In the genomic region with DNA sequence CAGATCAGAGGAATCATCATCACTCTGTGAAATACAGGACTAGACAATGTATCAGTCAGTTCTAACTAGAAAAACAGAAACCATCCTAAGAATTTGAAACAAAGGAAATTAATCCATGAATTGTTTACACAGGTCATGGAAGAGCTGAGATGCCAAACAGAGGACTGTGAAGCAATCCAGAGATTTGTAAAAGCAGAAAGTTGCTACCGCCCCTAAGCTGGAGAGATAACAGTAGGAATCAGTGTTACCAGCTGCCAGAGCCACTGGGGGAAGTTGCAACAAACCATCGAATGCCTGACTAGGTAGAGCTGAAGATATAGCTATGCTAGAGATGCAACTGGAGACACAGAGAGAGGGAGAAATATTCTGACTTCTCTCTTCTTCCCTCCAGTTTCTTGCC, we compare ENCODE assay signal across 19 cellular contexts. TPM values are rescaled to one million over a fixed set of nuclear protein-coding genes. Genes with fewer than 3 reads are reported as not detected.
DNase-seq lines count a peak whose midpoint lies in the region; ATAC-seq and TF ChIP-seq lines count a peak whose summit lies in the region.
"Had no signal": no experiment of that assay in that cellular context is flagged by ENCODE, and none has a peak within 500 bp of the region (broad histone marks: within the 10 kb centered on the region; RNA-seq: fewer than 3 reads in every experiment).

No MANE protein-coding gene starts in this region.

- H2AFZ ChIP-seq in mesenchymal stem cell (ENCODE audit: low read depth, low read length) (no peak overlapping the region), Karpas-422 (ENCODE audit: low read length) (no peak overlapping the region)

- H3K4me2 ChIP-seq in mesenchymal stem cell (ENCODE audit: low read length, poor library complexity, severe bottlenecking), result no peak overlapping the region
- no peak overlapping the region for H3K4me2 ChIP-seq in Karpas-422 (ENCODE audit: low read depth, low read length, poor library complexity, severe bottlenecking)
- H3K4me2 ChIP-seq: A549 had no signal

- no peaks in the 10 kb centered on the region for H3K79me1 ChIP-seq in mesenchymal stem cell (replicated peaks; ENCODE audit: low read length, poor library complexity, severe bottlenecking)

- H2BK15ac ChIP-seq in mesenchymal stem cell (ENCODE audit: low read depth, poor library complexity, severe bottlenecking), result no peak overlapping the region

- H2AK5ac ChIP-seq in mesenchymal stem cell (ENCODE audit: low read length, severe bottlenecking), result no peak overlapping the region

- H3K9me3 ChIP-seq in RWPE2 (ENCODE audit: severe bottlenecking) (no peaks in the 10 kb centered on the region), mesenchymal stem cell (ENCODE audit: control insufficient read depth, low read length) (no peaks in the 10 kb centered on the region), Karpas-422 (ENCODE audit: low read length) (no peaks in the 10 kb centered on the region)
- H3K9me3 ChIP-seq: A549, SJCRH30 had no signal

- peak overlapping the region in 1 of 2 experiments; percentile 16 for H3K4ac ChIP-seq in mesenchymal stem cell (ENCODE audit: low read depth in 1 of 2, low read length in 2 of 2)

- no peak overlapping the region for H2BK12ac ChIP-seq in mesenchymal stem cell (ENCODE audit: low read length in 2 of 2)

- TF ChIP-seq CTCF in RWPE2 (IDR thresholded peaks at IDR 0.05; ENCODE audit: poor library complexity, severe bottlenecking) (no peak), epithelial cell of esophagus (IDR thresholded peaks at IDR 0.05; ENCODE audit: insufficient read depth, low read depth, low read length, missing control alignments) (no peak)

- H3K18ac ChIP-seq in mesenchymal stem cell (ENCODE audit: low read depth in 1 of 2, low read length in 2 of 2), result no peak overlapping the region

- no peaks in the 10 kb centered on the region for H3K79me2 ChIP-seq in Karpas-422 (ENCODE audit: low read length)

- no peak overlapping the region for H4K91ac ChIP-seq in mesenchymal stem cell (ENCODE audit: low read length)

- peaks cover 10% of the 10 kb centered on the region for H3K27me3 ChIP-seq in RWPE2 (ENCODE audit: insufficient read depth, poor library complexity, severe bottlenecking)
- H3K27me3 ChIP-seq in mesenchymal stem cell (ENCODE audit: control insufficient read depth in 1 of 2, insufficient read depth in 1 of 2, low read length in 2 of 2), result peaks cover 50 to 61% of the 10 kb centered on the region in 2 experiments
- no peaks in the 10 kb centered on the region for H3K27me3 ChIP-seq in Karpas-422 (ENCODE audit: low read length)

- ATAC-seq in RWPE2 (ENCODE audit: low read depth) (peak; percentile 42; the same call in 2 of the 3 replicates), GM21367 (IDR thresholded peaks at IDR 0.05; ENCODE audit: unreplicated experiment) (no peak), HG02938 (IDR thresholded peaks at IDR 0.05; ENCODE audit: unreplicated experiment) (no peak)
- ATAC-seq: Panc1 had no signal

- no peak overlapping the region for H3K14ac ChIP-seq in mesenchymal stem cell (ENCODE audit: low read length in 2 of 2)

- DNase-seq in G401 (ENCODE audit: low spot score) (peak; percentile 37), RWPE2 (ENCODE audit: low spot score) (no peak), epithelial cell of esophagus (ENCODE audit: low read depth) (peak; percentile 16), mesenchymal stem cell (peak; percentile 5), Karpas-422 (no peak)
- DNase-seq in stimulated activated naive CD4-positive, alpha-beta T cell (lab: John Stamatoyannopoulos, UW), result no peak
- DNase-seq: CD4-positive, CD25-positive, alpha-beta regulatory T cell; DMS79; H7; KG1; NCI-H1105; NCI-H146; NCI-H2029 treated with DMSO at 0.1 percent for 48 hours; NCI-H748 treated with DMSO at 0.1 percent for 48 hours; SJCRH30 had no signal

- H4K8ac ChIP-seq in mesenchymal stem cell (ENCODE audit: low read length), result no peak overlapping the region

- H3K27ac ChIP-seq in RWPE2 (ENCODE audit: poor library complexity, severe bottlenecking) (no peak overlapping the region), mesenchymal stem cell (ENCODE audit: low read length, poor library complexity, severe bottlenecking) (no peak overlapping the region), Karpas-422 (ENCODE audit: low read length) (no peak overlapping the region)
- H3K27ac ChIP-seq: A549, SJCRH30 had no signal

- H3K4me1 ChIP-seq in RWPE2 (ENCODE audit: insufficient read depth, poor library complexity, severe bottlenecking) (no peaks in the 10 kb centered on the region), mesenchymal stem cell (ENCODE audit: control insufficient read depth, insufficient read depth, low read depth, low read length) (no peaks in the 10 kb centered on the region), Karpas-422 (ENCODE audit: low read length) (no peaks in the 10 kb centered on the region)
- H3K4me1 ChIP-seq: A549, SJCRH30 had no signal

- H3K23ac ChIP-seq in mesenchymal stem cell (ENCODE audit: low read length in 2 of 2), result no peak overlapping the region

- H3K9ac ChIP-seq in mesenchymal stem cell (ENCODE audit: low read length) (no peak overlapping the region), Karpas-422 (ENCODE audit: low read length) (no peak overlapping the region)

- 29% methylated on average over 1 of the region's 2 CpGs for WGBS in mesenchymal stem cell

- in situ Hi-C loops in G401 (cut with HindIII; ENCODE audit: low sequenced_read_pairs), result no loop called here

- no peak overlapping the region for H2BK5ac ChIP-seq in mesenchymal stem cell (ENCODE audit: low read depth, low read length, poor library complexity, severe bottlenecking)

- H3K4me3 ChIP-seq in RWPE2 (ENCODE audit: severe bottlenecking) (no peak overlapping the region), epithelial cell of esophagus (ENCODE audit: low read length) (no peak overlapping the region), mesenchymal stem cell (ENCODE audit: insufficient read depth in 1 of 2, low read depth in 1 of 2, low read length in 2 of 2) (no peak overlapping the region), Karpas-422 (ENCODE audit: low read length) (no peak overlapping the region)
- H3K4me3 ChIP-seq: A549, SJCRH30 had no signal

- no peaks in the 10 kb centered on the region for H3K9me2 ChIP-seq in Karpas-422 (replicated peaks; ENCODE audit: insufficient read depth, low read length)

- H4K20me1 ChIP-seq in Karpas-422 (ENCODE audit: insufficient read depth, low read depth, low read length), result no peaks in the 10 kb centered on the region

- H2BK120ac ChIP-seq in mesenchymal stem cell (ENCODE audit: low read depth, low read length), result no peak overlapping the region

- no peaks in the 10 kb centered on the region for H3K36me3 ChIP-seq in RWPE2 (ENCODE audit: low read depth)
- H3K36me3 ChIP-seq in mesenchymal stem cell (ENCODE audit: control insufficient read depth in 1 of 2, insufficient read depth in 2 of 2, low read depth in 1 of 2, low read length in 2 of 2), result no peaks in the 10 kb centered on the region
- H3K36me3 ChIP-seq in Karpas-422 (ENCODE audit: insufficient read depth, low read length), result no peaks in the 10 kb centered on the region
- H3K36me3 ChIP-seq: SJCRH30 had no signal

RNA-seq across cellular contexts. Expression of a gene that starts 10.4 kb away (rescaled TPM):
- total RNA-seq in G401 (2014; rRNA removed; shearing (Covaris generic)), result 13.7 and 21.2 TPM in 2 replicates
- 8.2 TPM for polyA plus RNA-seq in mesenchymal stem cell (2013, experiment 1 of 2)
- polyA plus RNA-seq in mesenchymal stem cell (2013, experiment 2 of 2), result 10.0 TPM
- total RNA-seq in Karpas-422 (2014; rRNA removed; shearing (Covaris generic); ENCODE audit: low replicate concordance), result 21.3 and 41.4 TPM in 2 replicates

RNA-seq across cellular contexts. Expression of a gene that starts 52.9 kb away (rescaled TPM):
- total RNA-seq in G401 (2014; rRNA removed; shearing (Covaris generic)), result 16.0 and 43.8 TPM in 2 replicates
- 4.5 TPM for polyA plus RNA-seq in mesenchymal stem cell (2013, experiment 1 of 2)
- polyA plus RNA-seq in mesenchymal stem cell (2013, experiment 2 of 2), result 4.5 TPM
- 19.2 and 28.4 TPM in 2 replicates for total RNA-seq in Karpas-422 (2014; rRNA removed; shearing (Covaris generic); ENCODE audit: low replicate concordance)

Comparison
In these comparisons a context has a peak if more than half of its experiments do, and no peak if none do; other contexts are left out.
1. DNase-seq: peak in G401 (single experiment), epithelial cell of esophagus (single experiment) and mesenchymal stem cell (single experiment); none in RWPE2 (single experiment), stimulated activated naive CD4-positive, alpha-beta T cell (0 of 6) and Karpas-422 (single experiment).